ENCODE assay signal across 1 cellular context in the genomic region with DNA sequence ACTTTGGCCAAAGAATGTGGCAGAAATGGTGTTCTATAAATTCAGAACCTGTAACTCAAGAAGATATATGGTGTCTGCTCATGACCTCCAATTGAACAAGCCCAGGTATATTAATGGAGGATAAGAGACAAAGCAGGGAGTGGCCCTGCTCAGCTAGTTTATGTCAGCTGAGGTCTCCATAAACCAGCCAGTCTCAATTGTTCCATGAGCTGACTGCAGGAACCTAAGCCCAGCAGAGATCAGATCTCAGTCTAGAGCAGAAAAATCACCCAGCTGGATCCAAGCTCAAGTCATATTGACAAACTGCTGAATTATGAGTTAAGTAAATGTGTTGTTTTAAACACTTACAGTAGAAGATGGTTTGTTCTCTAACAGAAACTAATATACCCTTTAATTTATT.
TF ChIP-seq lines count a peak whose summit lies in the region.

No MANE protein-coding gene starts in this region.

TF ChIP-seq in GM23338, 12 proteins besides CTCF, POLR2A, EP300 and RAD21 (continued from another document):
- TF ChIP-seq, protein P1, sequence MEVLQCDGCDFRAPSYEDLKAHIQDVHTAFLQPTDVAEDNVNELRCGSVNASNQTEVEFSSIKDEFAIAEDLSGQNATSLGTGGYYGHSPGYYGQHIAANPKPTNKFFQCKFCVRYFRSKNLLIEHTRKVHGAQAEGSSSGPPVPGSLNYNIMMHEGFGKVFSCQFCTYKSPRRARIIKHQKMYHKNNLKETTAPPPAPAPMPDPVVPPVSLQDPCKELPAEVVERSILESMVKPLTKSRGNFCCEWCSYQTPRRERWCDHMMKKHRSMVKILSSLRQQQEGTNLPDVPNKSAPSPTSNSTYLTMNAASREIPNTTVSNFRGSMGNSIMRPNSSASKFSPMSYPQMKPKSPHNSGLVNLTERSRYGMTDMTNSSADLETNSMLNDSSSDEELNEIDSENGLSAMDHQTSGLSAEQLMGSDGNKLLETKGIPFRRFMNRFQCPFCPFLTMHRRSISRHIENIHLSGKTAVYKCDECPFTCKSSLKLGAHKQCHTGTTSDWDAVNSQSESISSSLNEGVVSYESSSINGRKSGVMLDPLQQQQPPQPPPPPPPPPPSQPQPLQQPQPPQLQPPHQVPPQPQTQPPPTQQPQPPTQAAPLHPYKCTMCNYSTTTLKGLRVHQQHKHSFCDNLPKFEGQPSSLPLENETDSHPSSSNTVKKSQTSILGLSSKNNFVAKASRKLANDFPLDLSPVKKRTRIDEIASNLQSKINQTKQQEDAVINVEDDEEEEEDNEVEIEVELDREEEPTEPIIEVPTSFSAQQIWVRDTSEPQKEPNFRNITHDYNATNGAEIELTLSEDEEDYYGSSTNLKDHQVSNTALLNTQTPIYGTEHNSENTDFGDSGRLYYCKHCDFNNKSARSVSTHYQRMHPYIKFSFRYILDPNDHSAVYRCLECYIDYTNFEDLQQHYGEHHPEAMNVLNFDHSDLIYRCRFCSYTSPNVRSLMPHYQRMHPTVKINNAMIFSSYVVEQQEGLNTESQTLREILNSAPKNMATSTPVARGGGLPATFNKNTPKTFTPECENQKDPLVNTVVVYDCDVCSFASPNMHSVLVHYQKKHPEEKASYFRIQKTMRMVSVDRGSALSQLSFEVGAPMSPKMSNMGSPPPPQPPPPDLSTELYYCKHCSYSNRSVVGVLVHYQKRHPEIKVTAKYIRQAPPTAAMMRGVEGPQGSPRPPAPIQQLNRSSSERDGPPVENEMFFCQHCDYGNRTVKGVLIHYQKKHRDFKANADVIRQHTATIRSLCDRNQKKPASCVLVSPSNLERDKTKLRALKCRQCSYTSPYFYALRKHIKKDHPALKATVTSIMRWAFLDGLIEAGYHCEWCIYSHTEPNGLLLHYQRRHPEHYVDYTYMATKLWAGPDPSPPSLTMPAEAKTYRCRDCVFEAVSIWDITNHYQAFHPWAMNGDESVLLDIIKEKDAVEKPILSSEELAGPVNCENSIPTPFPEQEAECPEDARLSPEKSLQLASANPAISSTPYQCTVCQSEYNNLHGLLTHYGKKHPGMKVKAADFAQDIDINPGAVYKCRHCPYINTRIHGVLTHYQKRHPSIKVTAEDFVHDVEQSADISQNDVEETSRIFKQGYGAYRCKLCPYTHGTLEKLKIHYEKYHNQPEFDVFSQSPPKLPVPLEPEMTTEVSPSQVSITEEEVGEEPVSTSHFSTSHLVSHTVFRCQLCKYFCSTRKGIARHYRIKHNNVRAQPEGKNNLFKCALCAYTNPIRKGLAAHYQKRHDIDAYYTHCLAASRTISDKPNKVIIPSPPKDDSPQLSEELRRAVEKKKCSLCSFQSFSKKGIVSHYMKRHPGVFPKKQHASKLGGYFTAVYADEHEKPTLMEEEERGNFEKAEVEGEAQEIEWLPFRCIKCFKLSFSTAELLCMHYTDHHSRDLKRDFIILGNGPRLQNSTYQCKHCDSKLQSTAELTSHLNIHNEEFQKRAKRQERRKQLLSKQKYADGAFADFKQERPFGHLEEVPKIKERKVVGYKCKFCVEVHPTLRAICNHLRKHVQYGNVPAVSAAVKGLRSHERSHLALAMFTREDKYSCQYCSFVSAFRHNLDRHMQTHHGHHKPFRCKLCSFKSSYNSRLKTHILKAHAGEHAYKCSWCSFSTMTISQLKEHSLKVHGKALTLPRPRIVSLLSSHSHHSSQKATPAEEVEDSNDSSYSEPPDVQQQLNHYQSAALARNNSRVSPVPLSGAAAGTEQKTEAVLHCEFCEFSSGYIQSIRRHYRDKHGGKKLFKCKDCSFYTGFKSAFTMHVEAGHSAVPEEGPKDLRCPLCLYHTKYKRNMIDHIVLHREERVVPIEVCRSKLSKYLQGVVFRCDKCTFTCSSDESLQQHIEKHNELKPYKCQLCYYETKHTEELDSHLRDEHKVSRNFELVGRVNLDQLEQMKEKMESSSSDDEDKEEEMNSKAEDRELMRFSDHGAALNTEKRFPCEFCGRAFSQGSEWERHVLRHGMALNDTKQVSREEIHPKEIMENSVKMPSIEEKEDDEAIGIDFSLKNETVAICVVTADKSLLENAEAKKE (CRISPR knock-in tag; IDR thresholded peaks at IDR 0.05), result no peak
- TF ChIP-seq EZH2 (IDR thresholded peaks at IDR 0.05; ENCODE audit: low read depth, unreplicated experiment) (no peak), ZNF114 (CRISPR knock-in tag; IDR thresholded peaks at IDR 0.05) (no peak), STAT1 (IDR thresholded peaks at IDR 0.05; ENCODE audit: unreplicated experiment) (no peak), ZNF331 (CRISPR knock-in tag; IDR thresholded peaks at IDR 0.05; ENCODE audit: low read depth) (no peak), EZH2phosphoT487 (IDR thresholded peaks at IDR 0.05; ENCODE audit: unreplicated experiment) (no peak)
